Comparison of ENCODE assay signal across 18 cellular contexts in the genomic region with DNA sequence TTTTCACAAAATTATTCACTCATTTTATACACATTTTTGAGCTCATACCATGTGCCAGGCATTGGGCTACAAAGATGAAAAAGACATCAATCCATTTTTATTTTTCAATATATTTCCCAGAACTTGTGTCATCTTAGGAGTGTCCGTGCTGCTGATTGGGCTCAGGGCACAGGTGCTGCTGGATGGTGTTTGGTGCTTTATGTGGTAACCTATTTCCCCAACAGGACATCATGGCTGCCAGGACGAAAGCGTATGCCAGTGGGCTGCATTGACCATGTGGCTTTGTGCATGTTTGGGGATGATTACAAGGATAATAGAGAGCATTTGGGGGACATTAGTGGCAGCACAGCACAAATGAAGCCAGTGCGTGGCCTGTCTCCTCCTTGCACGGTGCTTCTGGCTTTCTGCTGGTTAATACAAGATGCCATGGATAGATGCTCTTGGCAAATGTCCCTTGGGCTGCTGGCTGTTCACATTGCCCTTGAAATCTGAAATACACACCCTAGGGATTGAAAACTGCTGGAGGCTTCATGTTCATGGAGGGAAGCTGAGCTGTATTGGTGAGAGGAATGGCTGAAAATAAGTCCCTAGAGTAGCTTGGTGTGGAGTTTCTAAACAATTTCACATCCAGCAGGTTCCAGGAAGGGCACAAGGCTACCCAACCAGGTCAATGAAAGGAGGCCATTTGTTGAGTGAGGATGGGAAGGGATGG. TPM values are rescaled to one million over a fixed set of nuclear protein-coding genes. Genes with fewer than 3 reads are reported as not detected.
DNase-seq lines count a peak whose midpoint lies in the region; ATAC-seq and TF ChIP-seq lines count a peak whose summit lies in the region.
"Had no signal": no experiment of that assay in that cellular context is flagged by ENCODE, and none has a peak within 500 bp of the region (broad histone marks: within the 10 kb centered on the region; RNA-seq: fewer than 3 reads in every experiment).

No MANE protein-coding gene starts in this region.

- H3K4me1 Mint-ChIP-seq in activated naive CD4-positive, alpha-beta T cell treated with anti-CD3 and anti-CD28 coated beads, Interleukin-2, amount 10 ng/mL, durations not matched to agents 7 days and 5 days, result peaks cover 97% of the 10 kb centered on the region
- H3K4me1 Mint-ChIP-seq in T-helper 17 cell (peaks cover 71% of the 10 kb centered on the region), MCF 10A (ENCODE audit: insufficient read depth, unreplicated experiment) (peaks cover 23% of the 10 kb centered on the region)
- H3K4me1 Mint-ChIP-seq in effector memory CD8-positive, alpha-beta T cell (ENCODE audit: low read depth in 2 of 2), result peaks cover 88 to 92% of the 10 kb centered on the region in 2 donors
- H3K4me1 Mint-ChIP-seq in stimulated activated naive B cell treated with anti-CD40 and anti-IgM and Interleukin-4, amounts not matched to agents 10 μg/mL and 1 μg/mL and 100 μg/mL, for 72 hours, result peaks cover 78 to 93% of the 10 kb centered on the region in 2 donors

- no peaks in the 10 kb centered on the region for H3K36me3 ChIP-seq in aorta (ENCODE audit: control insufficient read depth in 1 of 2, insufficient read depth in 2 of 2, low read length in 1 of 2)
- H3K36me3 ChIP-seq: cardiac muscle cell, esophagus muscularis mucosa, Peyer's patch, thoracic aorta had no signal

- POLR2A ChIA-PET in MCF 10A (lab: Yijun Ruan, JAX), result interaction anchor here (0.6 to 1.0 kb wide), 3 partner anchors 10 to 74 kb away, joined by 3 to 4 read pairs (median 3); no protein-coding TSS in a partner anchor

- no TSS peak for BruUV-seq in MCF 10A (replicated peaks; lab: Mats Ljungman, UMichigan)

- 81 to 85% methylated on average over 5 of the region's 5 CpGs for WGBS in aorta, 2 donors

- H3K4me3 ChIP-seq in aorta (ENCODE audit: low read length in 2 of 2), result no peak overlapping the region
- H3K4me3 ChIP-seq: cardiac muscle cell, esophagus muscularis mucosa, GM23338, Peyer's patch, thoracic aorta had no signal

- CTCF ChIA-PET in activated naive CD4-positive, alpha-beta T cell treated with anti-CD3 and anti-CD28 coated beads, Interleukin-2, amount 10 ng/mL, durations not matched to agents 7 days and 5 days (lab: Charles Lee), result interaction anchor here (1.5 to 4.6 kb wide), 2 partner anchors 52 to 123 kb away, joined by 4 to 23 read pairs; no protein-coding TSS in a partner anchor
- CTCF ChIA-PET in MCF 10A (lab: Yijun Ruan, JAX), result interaction anchor here (0.6 to 3.3 kb wide), 8 partner anchors 11 to 373 kb away, joined by 3 to 14 read pairs (median 3); no protein-coding TSS in a partner anchor

- DNase-seq in activated naive CD4-positive, alpha-beta T cell treated with anti-CD3 and anti-CD28 coated beads, Interleukin-2, amount 10 ng/mL, durations not matched to agents 7 days and 5 days, result no peak
- DNase-seq in activated naive CD4-positive, alpha-beta T cell treated with anti-CD3 and anti-CD28 coated beads, Interleukin-2, amount 50 U/mL, for 16 hours, result no peak
- DNase-seq in T-helper 17 cell, result no peak
- no peak for DNase-seq in effector memory CD8-positive, alpha-beta T cell
- DNase-seq in stimulated activated naive B cell treated with anti-CD40 and anti-IgM and Interleukin-4, amounts not matched to agents 10 μg/mL and 1 μg/mL and 100 μg/mL, for 72 hours, result no peak
- DNase-seq in MCF 10A (ENCODE audit: unreplicated experiment), result no peak
- no peak for DNase-seq in aorta
- DNase-seq: glutamatergic neuron, NCI-H1092 treated with DMSO at 0.1 percent for 48 hours, NCI-H2171, NCI-H774 had no signal

- H3K4me3 Mint-ChIP-seq in activated naive CD4-positive, alpha-beta T cell treated with anti-CD3 and anti-CD28 coated beads, Interleukin-2, amount 10 ng/mL, durations not matched to agents 7 days and 5 days, result peak overlapping the region; percentile 40
- H3K4me3 Mint-ChIP-seq in T-helper 17 cell, result peak overlapping the region; percentile 82
- peak overlapping the region; percentile 69 to 74 for H3K4me3 Mint-ChIP-seq in effector memory CD8-positive, alpha-beta T cell
- H3K4me3 Mint-ChIP-seq in stimulated activated naive B cell treated with anti-CD40 and anti-IgM and Interleukin-4, amounts not matched to agents 10 μg/mL and 1 μg/mL and 100 μg/mL, for 72 hours, result peak overlapping the region; percentile 2 to 39
- no peak overlapping the region for H3K4me3 Mint-ChIP-seq in MCF 10A (ENCODE audit: unreplicated experiment)
- H3K4me3 Mint-ChIP-seq: GM23338 had no signal

- no peak for TF ChIP-seq CTCF in MCF 10A (IDR thresholded peaks at IDR 0.05; ENCODE audit: unreplicated experiment)

- ATAC-seq in T-helper 17 cell (no peak), aorta (ENCODE audit: low FRiP score) (no peak), GM18907 (IDR thresholded peaks at IDR 0.05; ENCODE audit: unreplicated experiment) (no peak)
- ATAC-seq in effector memory CD8-positive, alpha-beta T cell (replicated peaks), result no peak
- ATAC-seq in stimulated activated naive B cell treated with anti-CD40 and anti-IgM and Interleukin-4, amounts not matched to agents 10 μg/mL and 1 μg/mL and 100 μg/mL, for 72 hours (replicated peaks), result no peak
- ATAC-seq: GM23338 had no signal

- no peak overlapping the region for H3K27ac ChIP-seq in aorta (ENCODE audit: low read depth in 1 of 2, low read length in 2 of 2)
- H3K27ac ChIP-seq: cardiac muscle cell, esophagus muscularis mucosa, parathyroid adenoma, thoracic aorta had no signal

- no peaks in the 10 kb centered on the region for H3K9me3 ChIP-seq in T-helper 17 cell (ENCODE audit: control insufficient read depth, low read length, poor library complexity, severe bottlenecking)
- H3K9me3 ChIP-seq in aorta (ENCODE audit: control insufficient read depth, low read length), result no peaks in the 10 kb centered on the region
- H3K9me3 ChIP-seq: esophagus muscularis mucosa, Peyer's patch, thoracic aorta had no signal

- intact Hi-C loops in MCF 10A (cut with micrococcal nuclease) (no loop called here), aorta (cut with DNase I) (loop anchor here in 1 of 2 donors (5.0 kb wide), 1 partner anchor 46 kb away; no protein-coding TSS in a partner anchor)

- peak overlapping the region; percentile 87 for H3K27ac Mint-ChIP-seq in activated naive CD4-positive, alpha-beta T cell treated with anti-CD3 and anti-CD28 coated beads, Interleukin-2, amount 10 ng/mL, durations not matched to agents 7 days and 5 days
- H3K27ac Mint-ChIP-seq in T-helper 17 cell, result peak overlapping the region; percentile 96
- peak overlapping the region; percentile 95 to 100 for H3K27ac Mint-ChIP-seq in effector memory CD8-positive, alpha-beta T cell
- peak overlapping the region; percentile 84 for H3K27ac Mint-ChIP-seq in stimulated activated naive B cell treated with anti-CD40 and anti-IgM and Interleukin-4, amounts not matched to agents 10 μg/mL and 1 μg/mL and 100 μg/mL, for 72 hours
- no peak overlapping the region for H3K27ac Mint-ChIP-seq in MCF 10A (ENCODE audit: low read depth, unreplicated experiment)
- H3K27ac Mint-ChIP-seq: GM23338 had no signal

- H3K9me3 Mint-ChIP-seq in activated naive CD4-positive, alpha-beta T cell treated with anti-CD3 and anti-CD28 coated beads, Interleukin-2, amount 10 ng/mL, durations not matched to agents 7 days and 5 days, result peaks cover 14% of the 10 kb centered on the region
- H3K9me3 Mint-ChIP-seq in effector memory CD8-positive, alpha-beta T cell, result no peaks in the 10 kb centered on the region
- H3K9me3 Mint-ChIP-seq in stimulated activated naive B cell treated with anti-CD40 and anti-IgM and Interleukin-4, amounts not matched to agents 10 μg/mL and 1 μg/mL and 100 μg/mL, for 72 hours, result peaks cover 4 to 6% of the 10 kb centered on the region in 2 donors
- H3K9me3 Mint-ChIP-seq in MCF 10A (ENCODE audit: unreplicated experiment), result no peaks in the 10 kb centered on the region

- H3K4me1 ChIP-seq in aorta (ENCODE audit: control insufficient read depth in 1 of 2, insufficient read depth in 2 of 2, low read length in 2 of 2), result no peaks in the 10 kb centered on the region
- H3K4me1 ChIP-seq: parathyroid adenoma had no signal

- no peaks in the 10 kb centered on the region for H3K27me3 ChIP-seq in aorta (ENCODE audit: control insufficient read depth in 1 of 2, insufficient read depth in 2 of 2, low read length in 1 of 2)
- H3K27me3 ChIP-seq: cardiac muscle cell, esophagus muscularis mucosa, Peyer's patch had no signal

- H3K36me3 Mint-ChIP-seq in activated naive CD4-positive, alpha-beta T cell treated with anti-CD3 and anti-CD28 coated beads, Interleukin-2, amount 10 ng/mL, durations not matched to agents 7 days and 5 days, result peaks cover 18% of the 10 kb centered on the region
- H3K36me3 Mint-ChIP-seq in T-helper 17 cell (ENCODE audit: low read depth), result no peaks in the 10 kb centered on the region
- peaks cover 39% of the 10 kb centered on the region for H3K36me3 Mint-ChIP-seq in effector memory CD8-positive, alpha-beta T cell (ENCODE audit: insufficient read depth)
- peaks cover 5 to 13% of the 10 kb centered on the region in 2 donors for H3K36me3 Mint-ChIP-seq in stimulated activated naive B cell treated with anti-CD40 and anti-IgM and Interleukin-4, amounts not matched to agents 10 μg/mL and 1 μg/mL and 100 μg/mL, for 72 hours
- H3K36me3 Mint-ChIP-seq in MCF 10A (ENCODE audit: insufficient read depth, unreplicated experiment), result no peaks in the 10 kb centered on the region

- H3K27me3 Mint-ChIP-seq in activated naive CD4-positive, alpha-beta T cell treated with anti-CD3 and anti-CD28 coated beads, Interleukin-2, amount 10 ng/mL, durations not matched to agents 7 days and 5 days, result peaks cover 15% of the 10 kb centered on the region
- H3K27me3 Mint-ChIP-seq in T-helper 17 cell (no peaks in the 10 kb centered on the region), MCF 10A (ENCODE audit: insufficient read depth, unreplicated experiment) (no peaks in the 10 kb centered on the region)
- H3K27me3 Mint-ChIP-seq in effector memory CD8-positive, alpha-beta T cell, result no peaks in the 10 kb centered on the region
- H3K27me3 Mint-ChIP-seq in stimulated activated naive B cell treated with anti-CD40 and anti-IgM and Interleukin-4, amounts not matched to agents 10 μg/mL and 1 μg/mL and 100 μg/mL, for 72 hours, result no peaks in the 10 kb centered on the region

RNA-seq across cellular contexts. Expression of a gene that starts 52.3 kb away (rescaled TPM):
- total RNA-seq in T-helper 17 cell, result 100 to 1,000 TPM; 129 to 173 TPM
- total RNA-seq in MCF 10A (2022), result 0.05 TPM in 1 of 2 replicates, not detected in the other
- total RNA-seq in aorta, result 10 to 100 TPM in 1 of 2 donors, 1 to 10 TPM in 1; 6.8 to 17.7 TPM
- 1 to 10 TPM; 1.0 to 1.4 TPM for polyA plus RNA-seq in aorta
